In genomic region chr14:35699791-35700444, GRCh38 we compare ENCODE assay signal across 8 cellular contexts.
"Had no signal": no experiment of that assay in that cellular context is flagged by ENCODE, and none has a peak within 500 bp of the region (broad histone marks: within the 10 kb centered on the region; RNA-seq: fewer than 3 reads in every experiment).

No MANE protein-coding gene starts in this region.

- H3K9me3 ChIP-seq: HAP-1 had no signal

- H2AFZ ChIP-seq: GM23248 had no signal

- H3K4me1 ChIP-seq: HAP-1 had no signal

- DNase-seq: GM23248, GOT3, H7, IMR-90 had no signal

- H3K36me3 ChIP-seq: HAP-1 had no signal

- H3K27ac ChIP-seq: GM23248, HL-60 had no signal

- FAIRE-seq: K562 had no signal

- H3K9ac ChIP-seq: GM23248 had no signal

- H3K4me3 ChIP-seq: GM23248, HAP-1, K562 had no signal

- ATAC-seq: HCT116, K562 had no signal
